In the genomic region with DNA sequence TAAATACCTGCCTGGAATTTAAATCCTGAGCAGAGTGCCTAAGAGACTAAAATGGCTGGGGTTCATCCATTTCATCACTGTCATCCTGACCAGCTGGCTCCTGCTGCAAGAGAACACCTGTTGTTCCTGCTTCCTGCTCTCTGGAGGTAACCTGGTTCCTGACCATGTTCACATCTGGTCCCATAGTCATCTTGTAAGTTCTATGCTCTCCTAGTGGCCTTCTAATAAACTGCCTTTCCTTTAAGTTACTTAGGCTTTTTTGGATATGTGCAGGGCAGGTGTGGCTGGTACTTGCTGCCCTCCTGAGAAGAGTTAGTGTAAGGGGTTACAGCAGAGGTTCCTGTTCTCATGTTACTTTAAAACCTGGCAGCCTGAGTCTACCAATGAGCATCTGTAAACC, we compare ENCODE assay signal across 21 cellular contexts.
DNase-seq lines count a peak whose midpoint lies in the region; ATAC-seq and TF ChIP-seq lines count a peak whose summit lies in the region.
"Had no signal": no experiment of that assay in that cellular context is flagged by ENCODE, and none has a peak within 500 bp of the region (broad histone marks: within the 10 kb centered on the region; RNA-seq: fewer than 3 reads in every experiment).

No MANE protein-coding gene starts in this region.

- H3K27ac Mint-ChIP-seq in GM23338 (no peak overlapping the region), immature natural killer cell (no peak overlapping the region)
- H3K27ac Mint-ChIP-seq: stimulated activated memory B cell treated with anti-CD40 and anti-IgM and Interleukin-4, amounts not matched to agents 10 μg/mL and 1 μg/mL and 100 μg/mL, for 72 hours; T-helper 17 cell had no signal

- intact Hi-C loops in prostate gland (cut with DNase I), result no loop called here

- no peaks in the 10 kb centered on the region for H3K9me3 Mint-ChIP-seq in GM23338
- H3K9me3 Mint-ChIP-seq in immature natural killer cell, result peaks cover 0 to 15% (median 0%) of the 10 kb centered on the region in 6 donors

- no peak overlapping the region for H2AK5ac ChIP-seq in mesendoderm (ENCODE audit: low read length)

- H3K4me1 Mint-ChIP-seq in GM23338, result peaks cover 9% of the 10 kb centered on the region; the same call in 1 of the 3 replicates
- H3K4me1 Mint-ChIP-seq in immature natural killer cell, result no peaks in the 10 kb centered on the region

- TF ChIP-seq POLR2A in prostate gland (IDR thresholded peaks at IDR 0.05), result no peak

- H3K79me2 ChIP-seq in GM23338 (replicated peaks; ENCODE audit: insufficient read depth) (no peaks in the 10 kb centered on the region), mesendoderm (ENCODE audit: control insufficient read depth, insufficient read depth, low read length) (no peaks in the 10 kb centered on the region)

- H3K36me3 Mint-ChIP-seq in GM23338 (ENCODE audit: low read depth), result no peaks in the 10 kb centered on the region
- H3K36me3 Mint-ChIP-seq in immature natural killer cell, result no peaks in the 10 kb centered on the region
- H3K36me3 Mint-ChIP-seq: stimulated activated memory B cell treated with anti-CD40 and anti-IgM and Interleukin-4, amounts not matched to agents 10 μg/mL and 1 μg/mL and 100 μg/mL, for 72 hours had no signal

- H2BK15ac ChIP-seq in mesendoderm (replicated peaks; ENCODE audit: low read depth), result no peak overlapping the region

- no peak overlapping the region for H3K4me3 Mint-ChIP-seq in GM23338
- no peak overlapping the region for H3K4me3 Mint-ChIP-seq in immature natural killer cell
- H3K4me3 Mint-ChIP-seq: neural crest cell; stimulated activated memory B cell treated with anti-CD40 and anti-IgM and Interleukin-4, amounts not matched to agents 10 μg/mL and 1 μg/mL and 100 μg/mL, for 72 hours; T-helper 17 cell had no signal

- no peaks in the 10 kb centered on the region for H4K20me1 ChIP-seq in GM23338 (replicated peaks; ENCODE audit: insufficient read depth)

- no peak overlapping the region for H3K27ac ChIP-seq in GM23338 (ENCODE audit: low read depth)
- H3K27ac ChIP-seq in mesendoderm (ENCODE audit: low read depth, low read length), result no peak overlapping the region
- no peak overlapping the region for H3K27ac ChIP-seq in prostate gland
- H3K27ac ChIP-seq: C4-2B, psoas muscle, SJSA1, testis had no signal

- no peak overlapping the region for H4K5ac ChIP-seq in mesendoderm (ENCODE audit: low read length)

- no peaks in the 10 kb centered on the region for H3F3A ChIP-seq in GM23338 (replicated peaks; ENCODE audit: low read depth)

- H3K36me3 ChIP-seq in GM23338 (ENCODE audit: insufficient read depth), result no peaks in the 10 kb centered on the region
- H3K36me3 ChIP-seq in mesendoderm (ENCODE audit: control insufficient read depth, insufficient read depth, low read length), result no peaks in the 10 kb centered on the region
- no peaks in the 10 kb centered on the region for H3K36me3 ChIP-seq in prostate gland
- H3K36me3 ChIP-seq: SJSA1 had no signal

- no peaks in the 10 kb centered on the region for H3K4me1 ChIP-seq in GM23338 (ENCODE audit: insufficient read depth)
- H3K4me1 ChIP-seq in mesendoderm (ENCODE audit: control insufficient read depth, low read depth, low read length), result no peaks in the 10 kb centered on the region
- H3K4me1 ChIP-seq in prostate gland (replicated peaks), result no peaks in the 10 kb centered on the region
- H3K4me1 ChIP-seq: psoas muscle, SJSA1, testis had no signal

- no peak overlapping the region for H3K4me3 ChIP-seq in GM23338
- no peak overlapping the region for H3K4me3 ChIP-seq in mesendoderm (ENCODE audit: low read length)
- no peak overlapping the region for H3K4me3 ChIP-seq in prostate gland
- H3K4me3 ChIP-seq: mucosa of descending colon, psoas muscle, SJSA1, testis had no signal

- no peaks in the 10 kb centered on the region for H3K9me3 ChIP-seq in prostate gland
- H3K9me3 ChIP-seq: mucosa of descending colon, psoas muscle, SJSA1, testis had no signal

- H3K9ac ChIP-seq in mesendoderm (ENCODE audit: low read length), result no peak overlapping the region

- no peaks in the 10 kb centered on the region for H3K9me2 ChIP-seq in GM23338 (ENCODE audit: insufficient read depth)

- no peak for TF ChIP-seq CTCF in GM23338 (conservative IDR thresholded peaks at IDR 0.05; ENCODE audit: low read depth in 2 of 2)
- TF ChIP-seq CTCF in prostate gland (IDR thresholded peaks at IDR 0.05), result no peak

- H3K27me3 Mint-ChIP-seq in GM23338 (ENCODE audit: insufficient read depth, low read depth, poor library complexity), result peaks cover 4% of the 10 kb centered on the region
- H3K27me3 Mint-ChIP-seq in immature natural killer cell (ENCODE audit: low read depth in 3 of 3), result peaks cover 3 to 6% (median 3%) of the 10 kb centered on the region in 3 donors
- H3K27me3 Mint-ChIP-seq: stimulated activated memory B cell treated with anti-CD40 and anti-IgM and Interleukin-4, amounts not matched to agents 10 μg/mL and 1 μg/mL and 100 μg/mL, for 72 hours had no signal

- H3K56ac ChIP-seq in mesendoderm (ENCODE audit: low read length), result no peak overlapping the region

- no peak overlapping the region for H3K4me2 ChIP-seq in GM23338
- H3K4me2 ChIP-seq in mesendoderm (ENCODE audit: low read length), result no peak overlapping the region

- H3K79me1 ChIP-seq in mesendoderm (ENCODE audit: low read length), result no peaks in the 10 kb centered on the region

- H3K18ac ChIP-seq in mesendoderm (ENCODE audit: low read length), result no peak overlapping the region

- no peak overlapping the region for H4K8ac ChIP-seq in mesendoderm (ENCODE audit: low read depth, low read length)

- H3K27me3 ChIP-seq in GM23338 (ENCODE audit: insufficient read depth) (no peaks in the 10 kb centered on the region), mesendoderm (ENCODE audit: insufficient read depth, low read length, poor library complexity) (no peaks in the 10 kb centered on the region), prostate gland (replicated peaks; ENCODE audit: insufficient read depth) (no peaks in the 10 kb centered on the region)
- H3K27me3 ChIP-seq: testis had no signal

- no peak overlapping the region for H2AFZ ChIP-seq in GM23338

- no peak overlapping the region for H3K4ac ChIP-seq in mesendoderm (ENCODE audit: low read depth, low read length)

- no peak overlapping the region for H2BK120ac ChIP-seq in mesendoderm (ENCODE audit: low read depth, low read length)

- DNase-seq in NCI-H510A treated with DMSO at 0.1 percent for 48 hours (lab: John Stamatoyannopoulos, UW), result peak; percentile 41
- no peak for DNase-seq in NCI-H510A (lab: John Stamatoyannopoulos, UW)
- peak; percentile 35 for DNase-seq in GM23338 (ENCODE audit: low spot score)
- peak; percentile 94 for DNase-seq in NCI-H69 (lab: John Stamatoyannopoulos, UW)
- DNase-seq in mesendoderm, result peak; percentile 17
- DNase-seq in immature natural killer cell, result no peak
- DNase-seq in prostate gland (ENCODE audit: low spot score), result no peak
- no peak for DNase-seq in nucleus accumbens (lab: John Stamatoyannopoulos, UW)
- DNase-seq: activated effector memory CD4-positive, alpha-beta T cell treated with anti-CD3 and anti-CD28 coated beads, Interleukin-2, amount 50 U/mL, for 16 hours; cortex of kidney; mucosa of descending colon; NCI-H1092; NCI-H526 treated with DMSO at 0.1 percent for 48 hours; psoas muscle; stimulated activated CD4-positive, alpha-beta T cell treated with anti-CD3 and anti-CD28 coated beads, Interleukin-1b, Interleukin-23, amount 100 ng/mL, for 48 hours; T-helper 17 cell; testis had no signal

- no peak overlapping the region for H3K23ac ChIP-seq in mesendoderm (ENCODE audit: low read length)

- H2BK5ac ChIP-seq in mesendoderm (ENCODE audit: low read length), result no peak overlapping the region

- ATAC-seq in GM23338, result peak; percentile 54
- ATAC-seq: mucosa of descending colon; psoas muscle; stimulated activated memory B cell treated with anti-CD40 and anti-IgM and Interleukin-4, amounts not matched to agents 10 μg/mL and 1 μg/mL and 100 μg/mL, for 72 hours; T-helper 17 cell had no signal

TF ChIP-seq in GM23338, 12 proteins besides CTCF, POLR2A, EP300 and RAD21 (continues in another document):
- TF ChIP-seq, protein P1, sequence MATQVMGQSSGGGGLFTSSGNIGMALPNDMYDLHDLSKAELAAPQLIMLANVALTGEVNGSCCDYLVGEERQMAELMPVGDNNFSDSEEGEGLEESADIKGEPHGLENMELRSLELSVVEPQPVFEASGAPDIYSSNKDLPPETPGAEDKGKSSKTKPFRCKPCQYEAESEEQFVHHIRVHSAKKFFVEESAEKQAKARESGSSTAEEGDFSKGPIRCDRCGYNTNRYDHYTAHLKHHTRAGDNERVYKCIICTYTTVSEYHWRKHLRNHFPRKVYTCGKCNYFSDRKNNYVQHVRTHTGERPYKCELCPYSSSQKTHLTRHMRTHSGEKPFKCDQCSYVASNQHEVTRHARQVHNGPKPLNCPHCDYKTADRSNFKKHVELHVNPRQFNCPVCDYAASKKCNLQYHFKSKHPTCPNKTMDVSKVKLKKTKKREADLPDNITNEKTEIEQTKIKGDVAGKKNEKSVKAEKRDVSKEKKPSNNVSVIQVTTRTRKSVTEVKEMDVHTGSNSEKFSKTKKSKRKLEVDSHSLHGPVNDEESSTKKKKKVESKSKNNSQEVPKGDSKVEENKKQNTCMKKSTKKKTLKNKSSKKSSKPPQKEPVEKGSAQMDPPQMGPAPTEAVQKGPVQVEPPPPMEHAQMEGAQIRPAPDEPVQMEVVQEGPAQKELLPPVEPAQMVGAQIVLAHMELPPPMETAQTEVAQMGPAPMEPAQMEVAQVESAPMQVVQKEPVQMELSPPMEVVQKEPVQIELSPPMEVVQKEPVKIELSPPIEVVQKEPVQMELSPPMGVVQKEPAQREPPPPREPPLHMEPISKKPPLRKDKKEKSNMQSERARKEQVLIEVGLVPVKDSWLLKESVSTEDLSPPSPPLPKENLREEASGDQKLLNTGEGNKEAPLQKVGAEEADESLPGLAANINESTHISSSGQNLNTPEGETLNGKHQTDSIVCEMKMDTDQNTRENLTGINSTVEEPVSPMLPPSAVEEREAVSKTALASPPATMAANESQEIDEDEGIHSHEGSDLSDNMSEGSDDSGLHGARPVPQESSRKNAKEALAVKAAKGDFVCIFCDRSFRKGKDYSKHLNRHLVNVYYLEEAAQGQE (IDR thresholded peaks at IDR 0.05; ENCODE audit: unreplicated experiment), result no peak

Comparison
In these comparisons a context has a peak if more than half of its experiments do, and no peak if none do; other contexts are left out.
1. DNase-seq: peak in NCI-H510A treated with DMSO at 0.1 percent for 48 hours (single experiment), GM23338 (single experiment), NCI-H69 (single experiment) and mesendoderm (single experiment); none in NCI-H510A (single experiment), immature natural killer cell (0 of 3), prostate gland (single experiment) and nucleus accumbens (0 of 56).